1 cellular context compared by ENCODE assay signal in genomic region chr11:120324932-120325810, GRCh38.
TF ChIP-seq lines count a peak whose summit lies in the region.

Gene TLCD5, plus strand, starts transcription at chr11:120325299. Its CDS starts 2,143 bp downstream, at chr11:120327442.

TF ChIP-seq in GM12878, 131 proteins besides CTCF, POLR2A, EP300 and RAD21 (continued from another document):
- TF ChIP-seq ZBTB40 (IDR thresholded peaks at IDR 0.05; ENCODE audit: borderline replicate concordance) (no peak), STAT1 (conservative IDR thresholded peaks at IDR 0.05) (no peak), SKIL (IDR thresholded peaks at IDR 0.05; ENCODE audit: low read depth, poor library complexity, severe bottlenecking) (no peak), TAF1 (IDR thresholded peaks at IDR 0.05; ENCODE audit: borderline replicate concordance, low read depth, low read length) (0 out of 2 replicates have a peak, but pooled peaks have one; percentile 27), RAD51 (IDR thresholded peaks at IDR 0.05) (no peak)
